Comparison of ENCODE assay signal across 8 cellular contexts in genomic region chr12:53096089-53096741, GRCh38. TPM values are rescaled to one million over a fixed set of nuclear protein-coding genes. Genes with fewer than 3 reads are reported as not detected.
DNase-seq lines count a peak whose midpoint lies in the region; ATAC-seq lines count a peak whose summit lies in the region.

No MANE protein-coding gene starts in this region.

- peak; percentile 84 for DNase-seq in GOT3 (lab: John Stamatoyannopoulos, UW)
- DNase-seq in activated T-helper 1 cell treated with anti-CD3 and anti-CD28 coated beads, Interleukin-12 subunit alpha, Interleukin-12 subunit beta, Interleukin-2, Interleukin-4 antibody, amounts not matched to agents 30 ng/mL and 10 ng/mL and 1 ng/mL, durations not matched to agents 14 hours and 24 hours and 36 hours (ENCODE audit: low spot score): no peak
- DNase-seq in right cardiac atrium: peak; percentile 90 to 94 (median 93)
- no peak for DNase-seq in stimulated activated naive B cell treated with anti-CD40 and anti-IgM and Interleukin-4, amounts not matched to agents 10 μg/mL and 1 μg/mL and 100 μg/mL, for 72 hours
- DNase-seq in T-helper 9 cell: no peak
- DNase-seq in NCI-H774 (lab: John Stamatoyannopoulos, UW): no peak

- H3K9me3 ChIP-seq in right cardiac atrium (ENCODE audit: control insufficient read depth, low read length): no peaks in the 10 kb centered on the region
- no peaks in the 10 kb centered on the region for H3K9me3 ChIP-seq in skeletal muscle tissue (ENCODE audit: control insufficient read depth in 3 of 3, low read length in 3 of 3)

- peak overlapping the region; percentile 75 for H3K27ac ChIP-seq in right cardiac atrium (ENCODE audit: low read length)
- H3K27ac ChIP-seq in skeletal muscle tissue (ENCODE audit: low read depth, low read length): peak overlapping the region; percentile 69

- no peak overlapping the region for H3K27ac Mint-ChIP-seq in activated T-helper 1 cell treated with anti-CD3 and anti-CD28 coated beads, Interleukin-12 subunit alpha, Interleukin-12 subunit beta, Interleukin-2, Interleukin-4 antibody, amounts not matched to agents 30 ng/mL and 10 ng/mL and 1 ng/mL, durations not matched to agents 14 hours and 24 hours and 36 hours
- H3K27ac Mint-ChIP-seq in stimulated activated naive B cell treated with anti-CD40 and anti-IgM and Interleukin-4, amounts not matched to agents 10 μg/mL and 1 μg/mL and 100 μg/mL, for 72 hours: no peak overlapping the region

- intact Hi-C loops in activated T-helper 1 cell treated with anti-CD3 and anti-CD28 coated beads, Interleukin-12 subunit alpha, Interleukin-12 subunit beta, Interleukin-2, Interleukin-4 antibody, amounts not matched to agents 30 ng/mL and 10 ng/mL and 1 ng/mL, durations not matched to agents 14 hours and 24 hours and 36 hours (cut with micrococcal nuclease): no loop called here
- intact Hi-C loops in right cardiac atrium (cut with DNase I): no loop called here

- H3K4me3 Mint-ChIP-seq in activated T-helper 1 cell treated with anti-CD3 and anti-CD28 coated beads, Interleukin-12 subunit alpha, Interleukin-12 subunit beta, Interleukin-2, Interleukin-4 antibody, amounts not matched to agents 30 ng/mL and 10 ng/mL and 1 ng/mL, durations not matched to agents 14 hours and 24 hours and 36 hours: peak overlapping the region; percentile 10
- peak overlapping the region in 1 of 2 donors; percentile 26 for H3K4me3 Mint-ChIP-seq in stimulated activated naive B cell treated with anti-CD40 and anti-IgM and Interleukin-4, amounts not matched to agents 10 μg/mL and 1 μg/mL and 100 μg/mL, for 72 hours

- peaks cover 0 to 2% (median 0%) of the 10 kb centered on the region in 3 donors for H3K36me3 ChIP-seq in skeletal muscle tissue (ENCODE audit: control insufficient read depth in 3 of 3, insufficient read depth in 3 of 3, low read length in 3 of 3)

- WGBS in right cardiac atrium: 39% methylated on average over 11 of the region's 11 CpGs

- H3K9me3 Mint-ChIP-seq in activated T-helper 1 cell treated with anti-CD3 and anti-CD28 coated beads, Interleukin-12 subunit alpha, Interleukin-12 subunit beta, Interleukin-2, Interleukin-4 antibody, amounts not matched to agents 30 ng/mL and 10 ng/mL and 1 ng/mL, durations not matched to agents 14 hours and 24 hours and 36 hours: no peaks in the 10 kb centered on the region
- H3K9me3 Mint-ChIP-seq in stimulated activated naive B cell treated with anti-CD40 and anti-IgM and Interleukin-4, amounts not matched to agents 10 μg/mL and 1 μg/mL and 100 μg/mL, for 72 hours: no peaks in the 10 kb centered on the region

- ATAC-seq in right cardiac atrium (peak; percentile 81 to 86), HG02885 (IDR thresholded peaks at IDR 0.05; ENCODE audit: poor library complexity, unreplicated experiment) (no peak)
- no peak for ATAC-seq in stimulated activated naive B cell treated with anti-CD40 and anti-IgM and Interleukin-4, amounts not matched to agents 10 μg/mL and 1 μg/mL and 100 μg/mL, for 72 hours (replicated peaks)

- no peak overlapping the region for H3K4me3 ChIP-seq in right cardiac atrium (ENCODE audit: low read length)
- H3K4me3 ChIP-seq in skeletal muscle tissue (ENCODE audit: low read length in 3 of 3): peak overlapping the region; percentile 73 to 83 (median 76)

- H3K27me3 ChIP-seq in right cardiac atrium (ENCODE audit: control insufficient read depth, insufficient read depth) (no peaks in the 10 kb centered on the region), skeletal muscle tissue (ENCODE audit: control insufficient read depth in 3 of 3, insufficient read depth in 3 of 3, low read length in 3 of 3) (no peaks in the 10 kb centered on the region)

- peaks cover 23% of the 10 kb centered on the region for H3K4me1 Mint-ChIP-seq in activated T-helper 1 cell treated with anti-CD3 and anti-CD28 coated beads, Interleukin-12 subunit alpha, Interleukin-12 subunit beta, Interleukin-2, Interleukin-4 antibody, amounts not matched to agents 30 ng/mL and 10 ng/mL and 1 ng/mL, durations not matched to agents 14 hours and 24 hours and 36 hours (ENCODE audit: low read depth)
- peaks cover 22 to 36% of the 10 kb centered on the region in 2 donors for H3K4me1 Mint-ChIP-seq in stimulated activated naive B cell treated with anti-CD40 and anti-IgM and Interleukin-4, amounts not matched to agents 10 μg/mL and 1 μg/mL and 100 μg/mL, for 72 hours

- H3K4me1 ChIP-seq in right cardiac atrium (ENCODE audit: control insufficient read depth, insufficient read depth, low read length) (peaks cover 6% of the 10 kb centered on the region), skeletal muscle tissue (ENCODE audit: control insufficient read depth in 3 of 3, insufficient read depth in 3 of 3, low read length in 3 of 3) (peaks cover 28 to 36% (median 31%) of the 10 kb centered on the region in 3 donors)

- H3K36me3 Mint-ChIP-seq in activated T-helper 1 cell treated with anti-CD3 and anti-CD28 coated beads, Interleukin-12 subunit alpha, Interleukin-12 subunit beta, Interleukin-2, Interleukin-4 antibody, amounts not matched to agents 30 ng/mL and 10 ng/mL and 1 ng/mL, durations not matched to agents 14 hours and 24 hours and 36 hours (ENCODE audit: low read depth): peaks cover 1% of the 10 kb centered on the region
- H3K36me3 Mint-ChIP-seq in stimulated activated naive B cell treated with anti-CD40 and anti-IgM and Interleukin-4, amounts not matched to agents 10 μg/mL and 1 μg/mL and 100 μg/mL, for 72 hours: no peaks in the 10 kb centered on the region

- H3K27me3 Mint-ChIP-seq in activated T-helper 1 cell treated with anti-CD3 and anti-CD28 coated beads, Interleukin-12 subunit alpha, Interleukin-12 subunit beta, Interleukin-2, Interleukin-4 antibody, amounts not matched to agents 30 ng/mL and 10 ng/mL and 1 ng/mL, durations not matched to agents 14 hours and 24 hours and 36 hours (ENCODE audit: insufficient read depth): peaks cover 40% of the 10 kb centered on the region
- peaks cover 30 to 35% of the 10 kb centered on the region in 2 donors for H3K27me3 Mint-ChIP-seq in stimulated activated naive B cell treated with anti-CD40 and anti-IgM and Interleukin-4, amounts not matched to agents 10 μg/mL and 1 μg/mL and 100 μg/mL, for 72 hours

- peak overlapping the region in 2 of 3 donors; percentile 17 to 85 for H3K9ac ChIP-seq in skeletal muscle tissue (ENCODE audit: low read depth in 1 of 3, low read length in 3 of 3)

RNA-seq across cellular contexts. Expression of gene IGFBP6, which starts 1.3 kb away (rescaled TPM):
- 0.81 TPM in 1 of 2 replicates, not detected in the other for total RNA-seq in activated T-helper 1 cell treated with anti-CD3 and anti-CD28 coated beads, Interleukin-12 subunit alpha, Interleukin-12 subunit beta, Interleukin-2, Interleukin-4 antibody, amounts not matched to agents 30 ng/mL and 10 ng/mL and 1 ng/mL, durations not matched to agents 14 hours and 24 hours and 36 hours
- total RNA-seq in right cardiac atrium (100 to 1,000 TPM in 3 of 4 donors, 10 to 100 TPM in 1; 49.7 to 178 (median 146) TPM), skeletal muscle tissue (89.8 TPM)
- 130 TPM for polyA plus RNA-seq in right cardiac atrium

RNA-seq across cellular contexts. Expression of gene SOAT2, which starts 7.1 kb away (rescaled TPM):
- not detected in 2 replicates for total RNA-seq in activated T-helper 1 cell treated with anti-CD3 and anti-CD28 coated beads, Interleukin-12 subunit alpha, Interleukin-12 subunit beta, Interleukin-2, Interleukin-4 antibody, amounts not matched to agents 30 ng/mL and 10 ng/mL and 1 ng/mL, durations not matched to agents 14 hours and 24 hours and 36 hours
- total RNA-seq in right cardiac atrium (under 1 TPM in 2 of 4 donors, not detected in 2; 0.17 to 0.18 TPM), skeletal muscle tissue (under 0.01 TPM)
- 0.07 TPM for polyA plus RNA-seq in right cardiac atrium

RNA-seq across cellular contexts. Expression of gene SPRYD3, which starts 17.0 kb away (rescaled TPM):
- 41.2 and 42.6 TPM in 2 replicates for total RNA-seq in activated T-helper 1 cell treated with anti-CD3 and anti-CD28 coated beads, Interleukin-12 subunit alpha, Interleukin-12 subunit beta, Interleukin-2, Interleukin-4 antibody, amounts not matched to agents 30 ng/mL and 10 ng/mL and 1 ng/mL, durations not matched to agents 14 hours and 24 hours and 36 hours
- 10 to 100 TPM; 40.8 to 59.6 (median 47.1) TPM for total RNA-seq in right cardiac atrium
- polyA plus RNA-seq in right cardiac atrium: 29.4 TPM
- 13.0 TPM for total RNA-seq in skeletal muscle tissue

RNA-seq across cellular contexts. Expression of gene TNS2, which starts 46.4 kb away (rescaled TPM):
- total RNA-seq in activated T-helper 1 cell treated with anti-CD3 and anti-CD28 coated beads, Interleukin-12 subunit alpha, Interleukin-12 subunit beta, Interleukin-2, Interleukin-4 antibody, amounts not matched to agents 30 ng/mL and 10 ng/mL and 1 ng/mL, durations not matched to agents 14 hours and 24 hours and 36 hours: 2.7 and 3.1 TPM in 2 replicates
- total RNA-seq in right cardiac atrium (100 to 1,000 TPM; 104 to 145 (median 116) TPM), skeletal muscle tissue (21.9 TPM)
- 155 TPM for polyA plus RNA-seq in right cardiac atrium

Comparison
In these comparisons a context has a peak if more than half of its experiments do, and no peak if none do; other contexts are left out.
1. DNase-seq: peak in GOT3 (single experiment) and right cardiac atrium (3 of 3); none in activated T-helper 1 cell treated with anti-CD3 and anti-CD28 coated beads, Interleukin-12 subunit alpha, Interleukin-12 subunit beta, Interleukin-2, Interleukin-4 antibody, amounts not matched to agents 30 ng/mL and 10 ng/mL and 1 ng/mL, durations not matched to agents 14 hours and 24 hours and 36 hours (single experiment), stimulated activated naive B cell treated with anti-CD40 and anti-IgM and Interleukin-4, amounts not matched to agents 10 μg/mL and 1 μg/mL and 100 μg/mL, for 72 hours (single experiment), T-helper 9 cell (single experiment) and NCI-H774 (single experiment).
2. ATAC-seq: peak in right cardiac atrium (2 of 2); none in stimulated activated naive B cell treated with anti-CD40 and anti-IgM and Interleukin-4, amounts not matched to agents 10 μg/mL and 1 μg/mL and 100 μg/mL, for 72 hours (0 of 2) and HG02885 (single experiment).
3. RNA of gene IGFBP6, which starts 1.3 kb away (total RNA-seq): 49.7 to 178 TPM in right cardiac atrium and 89.8 TPM in skeletal muscle tissue (single experiment); 0.81 TPM in activated T-helper 1 cell treated with anti-CD3 and anti-CD28 coated beads, Interleukin-12 subunit alpha, Interleukin-12 subunit beta, Interleukin-2, Interleukin-4 antibody, amounts not matched to agents 30 ng/mL and 10 ng/mL and 1 ng/mL, durations not matched to agents 14 hours and 24 hours and 36 hours; every median in the first group is over 10 times any median in the second.